Comparison of ENCODE assay signal across 8 cellular contexts in genomic region chr13:28754698-28755545, GRCh38. TPM values are rescaled to one million over a fixed set of nuclear protein-coding genes. Genes with fewer than 3 reads are reported as not detected.
DNase-seq lines count a peak whose midpoint lies in the region; ATAC-seq and FAIRE-seq lines count a peak whose summit lies in the region.

No MANE protein-coding gene starts in this region.

- peak overlapping the region; percentile 78 for H3K27ac Mint-ChIP-seq in stimulated activated naive CD8-positive, alpha-beta T cell treated with anti-CD3 and anti-CD28 coated beads, Interleukin-15, Interleukin-2, amounts not matched to agents 100 ng/mL and 50 ng/mL, for 24 hours

- 68 to 73% (median 70%) methylated on average over 32 of the region's 32 CpGs for WGBS in small intestine, 3 donors

- no peaks in the 10 kb centered on the region for H3K4me1 ChIP-seq in small intestine (ENCODE audit: control insufficient read depth in 2 of 2, insufficient read depth in 1 of 2, low read depth in 1 of 2, low read length in 1 of 2)

- H3K4me3 Mint-ChIP-seq in stimulated activated naive CD8-positive, alpha-beta T cell treated with anti-CD3 and anti-CD28 coated beads, Interleukin-15, Interleukin-2, amounts not matched to agents 100 ng/mL and 50 ng/mL, for 24 hours = peak overlapping the region; percentile 64

- ATAC-seq in stimulated activated naive CD8-positive, alpha-beta T cell treated with anti-CD3 and anti-CD28 coated beads, Interleukin-15, Interleukin-2, amounts not matched to agents 100 U/mL and 50 U/mL, for 24 hours = no peak
- peak; percentile 71 for ATAC-seq in left ventricle myocardium superior

- H3K4me1 Mint-ChIP-seq in stimulated activated naive CD8-positive, alpha-beta T cell treated with anti-CD3 and anti-CD28 coated beads, Interleukin-15, Interleukin-2, amounts not matched to agents 100 ng/mL and 50 ng/mL, for 24 hours (ENCODE audit: low read depth) = peaks cover 12% of the 10 kb centered on the region

- intact Hi-C loops in left ventricle myocardium superior (cut with micrococcal nuclease) = no loop called here

- no peak for DNase-seq in stimulated activated naive CD8-positive, alpha-beta T cell treated with anti-CD3 and anti-CD28 coated beads, Interleukin-15, Interleukin-2, amounts not matched to agents 100 U/mL and 50 U/mL, for 24 hours
- peak; percentile 3 to 8 for DNase-seq in activated CD4-positive, alpha-beta T cell treated with anti-CD3 and anti-CD28 coated beads, Interleukin-2, amount 50 U/mL, for 48 hours
- DNase-seq in left ventricle myocardium superior = peak; percentile 49
- DNase-seq in small intestine = peak; percentile 71
- no peak for DNase-seq in cortex of kidney (lab: John Stamatoyannopoulos, UW)
- DNase-seq in NCI-H2029 (lab: John Stamatoyannopoulos, UW) = no peak
- DNase-seq in NK-92 (lab: John Stamatoyannopoulos, UW; ENCODE audit: unreplicated experiment) = no peak

- H3K27ac ChIP-seq in small intestine (ENCODE audit: low read depth in 1 of 2, low read length in 1 of 2) = peak overlapping the region in 1 of 2 donors; percentile 52

- peaks cover 2% of the 10 kb centered on the region for H3K9me3 ChIP-seq in small intestine (ENCODE audit: control insufficient read depth, low read depth)

- H3K27me3 Mint-ChIP-seq in stimulated activated naive CD8-positive, alpha-beta T cell treated with anti-CD3 and anti-CD28 coated beads, Interleukin-15, Interleukin-2, amounts not matched to agents 100 ng/mL and 50 ng/mL, for 24 hours = no peaks in the 10 kb centered on the region

- peaks cover 8% of the 10 kb centered on the region for H3K9me3 Mint-ChIP-seq in stimulated activated naive CD8-positive, alpha-beta T cell treated with anti-CD3 and anti-CD28 coated beads, Interleukin-15, Interleukin-2, amounts not matched to agents 100 ng/mL and 50 ng/mL, for 24 hours

- no peak for FAIRE-seq in small intestine (lab: Jason Lieb, UNC)

- no peaks in the 10 kb centered on the region for H3K36me3 ChIP-seq in small intestine (ENCODE audit: control insufficient read depth in 2 of 2, insufficient read depth in 2 of 2, low read length in 2 of 2)

- peak overlapping the region in 1 of 2 donors; percentile 8 for H3K4me3 ChIP-seq in small intestine (ENCODE audit: low read depth in 1 of 2, low read length in 2 of 2)

- no peaks in the 10 kb centered on the region for H3K27me3 ChIP-seq in small intestine (ENCODE audit: control insufficient read depth in 2 of 2, insufficient read depth in 2 of 2, low read length in 2 of 2)

- no peaks in the 10 kb centered on the region for H3K36me3 Mint-ChIP-seq in stimulated activated naive CD8-positive, alpha-beta T cell treated with anti-CD3 and anti-CD28 coated beads, Interleukin-15, Interleukin-2, amounts not matched to agents 100 ng/mL and 50 ng/mL, for 24 hours (ENCODE audit: low read depth)

RNA-seq across cellular contexts. Expression of gene SLC46A3, which starts 36.2 kb away (rescaled TPM):
- total RNA-seq in left ventricle myocardium superior = 18.1 TPM
- 10 to 100 TPM; 24.8 to 78.3 (median 51.1) TPM for polyA plus RNA-seq in small intestine

Comparison
In these comparisons a context has a peak if more than half of its experiments do, and no peak if none do; other contexts are left out.
1. DNase-seq: peak in activated CD4-positive, alpha-beta T cell treated with anti-CD3 and anti-CD28 coated beads, Interleukin-2, amount 50 U/mL, for 48 hours (2 of 2), left ventricle myocardium superior (single experiment) and small intestine (single experiment); none in stimulated activated naive CD8-positive, alpha-beta T cell treated with anti-CD3 and anti-CD28 coated beads, Interleukin-15, Interleukin-2, amounts not matched to agents 100 U/mL and 50 U/mL, for 24 hours (single experiment), cortex of kidney (single experiment), NCI-H2029 (single experiment) and NK-92 (single experiment).